Comparison of ENCODE assay signal across 1 cellular context in genomic region chr9:128786681-128787582, GRCh38.
A peak's percentile ranks its signal among the peaks of the same experiment; 100 is the strongest.
TF ChIP-seq lines count a peak whose summit lies in the region.

A gene with protein sequence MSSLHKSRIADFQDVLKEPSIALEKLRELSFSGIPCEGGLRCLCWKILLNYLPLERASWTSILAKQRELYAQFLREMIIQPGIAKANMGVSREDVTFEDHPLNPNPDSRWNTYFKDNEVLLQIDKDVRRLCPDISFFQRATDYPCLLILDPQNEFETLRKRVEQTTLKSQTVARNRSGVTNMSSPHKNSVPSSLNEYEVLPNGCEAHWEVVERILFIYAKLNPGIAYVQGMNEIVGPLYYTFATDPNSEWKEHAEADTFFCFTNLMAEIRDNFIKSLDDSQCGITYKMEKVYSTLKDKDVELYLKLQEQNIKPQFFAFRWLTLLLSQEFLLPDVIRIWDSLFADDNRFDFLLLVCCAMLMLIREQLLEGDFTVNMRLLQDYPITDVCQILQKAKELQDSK (plus strand): TSS chr9:128787253. CDS start chr9:128787354, 101 bp downstream.

TF ChIP-seq in K562, 482 proteins besides CTCF, POLR2A, EP300 and RAD21 (continued from another document and continues in another):
- TF ChIP-seq RNF219 (CRISPR knock-in tag; IDR thresholded peaks at IDR 0.05), result no peak
- TF ChIP-seq ZBTB9 (CRISPR knock-in tag; IDR thresholded peaks at IDR 0.05), result peak; percentile 46; the same call in 1 of the 2 replicates
- no peak for TF ChIP-seq ZZZ3 (IDR thresholded peaks at IDR 0.05)
- TF ChIP-seq ARID1B (IDR thresholded peaks at IDR 0.05), result peak; percentile 58; the same call in 1 of the 2 replicates
- TF ChIP-seq, protein P1, sequence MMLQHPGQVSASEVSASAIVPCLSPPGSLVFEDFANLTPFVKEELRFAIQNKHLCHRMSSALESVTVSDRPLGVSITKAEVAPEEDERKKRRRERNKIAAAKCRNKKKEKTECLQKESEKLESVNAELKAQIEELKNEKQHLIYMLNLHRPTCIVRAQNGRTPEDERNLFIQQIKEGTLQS (IDR thresholded peaks at IDR 0.05), result peak; percentile 82
- TF ChIP-seq, protein P1 (CRISPR knock-in tag; conservative IDR thresholded peaks at IDR 0.05), result peak; percentile 41; the same call in 1 of the 2 replicates
- no peak for TF ChIP-seq HSF4 (CRISPR knock-in tag; IDR thresholded peaks at IDR 0.05; ENCODE audit: borderline replicate concordance)
- peak; percentile 80 for TF ChIP-seq GATAD2B (IDR thresholded peaks at IDR 0.05; ENCODE audit: borderline replicate concordance)
- no peak for TF ChIP-seq HIVEP1 (CRISPR knock-in tag; IDR thresholded peaks at IDR 0.05)
- TF ChIP-seq GATA2 (CRISPR knock-in tag; IDR thresholded peaks at IDR 0.05), result no peak
- TF ChIP-seq ZBTB17 (CRISPR knock-in tag; IDR thresholded peaks at IDR 0.05), result no peak
- no peak for TF ChIP-seq HDGF (IDR thresholded peaks at IDR 0.05)
- no peak for TF ChIP-seq ZNF274 (IDR thresholded peaks at IDR 0.05; ENCODE audit: borderline replicate concordance, low read depth, low read length)
- peak; percentile 63 for TF ChIP-seq DACH1 (IDR thresholded peaks at IDR 0.05; ENCODE audit: partially characterized antibody)
- no peak for TF ChIP-seq SNAPC5 (CRISPR knock-in tag; IDR thresholded peaks at IDR 0.05)
- TF ChIP-seq SRF (CRISPR knock-in tag; IDR thresholded peaks at IDR 0.05), result peak in 1 of 2 experiments; percentile 68; a peak in 2 of 4 replicates
- TF ChIP-seq RFX7 (CRISPR knock-in tag; IDR thresholded peaks at IDR 0.05), result no peak
- no peak for TF ChIP-seq ZNF57 (CRISPR knock-in tag; IDR thresholded peaks at IDR 0.05)
- TF ChIP-seq MCM5 (IDR thresholded peaks at IDR 0.05; ENCODE audit: low read depth), result no peak
- peak; percentile 72; the same call in 1 of the 2 replicates for TF ChIP-seq ESRRA (IDR thresholded peaks at IDR 0.05; ENCODE audit: borderline replicate concordance, low read depth)
- peak; percentile 78 for TF ChIP-seq MYC (IDR thresholded peaks at IDR 0.05; ENCODE audit: low read depth, low read length)
- TF ChIP-seq MYC (CRISPR knock-in tag; IDR thresholded peaks at IDR 0.05; ENCODE audit: borderline replicate concordance, low read depth), result no peak
- TF ChIP-seq SMARCA5 (IDR thresholded peaks at IDR 0.05), result no peak; the same call in 1 of the 2 replicates
- TF ChIP-seq, protein P2, sequence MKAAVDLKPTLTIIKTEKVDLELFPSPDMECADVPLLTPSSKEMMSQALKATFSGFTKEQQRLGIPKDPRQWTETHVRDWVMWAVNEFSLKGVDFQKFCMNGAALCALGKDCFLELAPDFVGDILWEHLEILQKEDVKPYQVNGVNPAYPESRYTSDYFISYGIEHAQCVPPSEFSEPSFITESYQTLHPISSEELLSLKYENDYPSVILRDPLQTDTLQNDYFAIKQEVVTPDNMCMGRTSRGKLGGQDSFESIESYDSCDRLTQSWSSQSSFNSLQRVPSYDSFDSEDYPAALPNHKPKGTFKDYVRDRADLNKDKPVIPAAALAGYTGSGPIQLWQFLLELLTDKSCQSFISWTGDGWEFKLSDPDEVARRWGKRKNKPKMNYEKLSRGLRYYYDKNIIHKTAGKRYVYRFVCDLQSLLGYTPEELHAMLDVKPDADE (conservative IDR thresholded peaks at IDR 0.05; ENCODE audit: control insufficient read depth, low read depth, low read length), result peak; percentile 83
- TF ChIP-seq REST (CRISPR knock-in tag; IDR thresholded peaks at IDR 0.05; ENCODE audit: low read depth), result no peak
- TF ChIP-seq ELF1 (tag; IDR thresholded peaks at IDR 0.05), result 0 out of 2 replicates have a peak, but pooled peaks have one; percentile 10
- no peak for TF ChIP-seq ASH1L (IDR thresholded peaks at IDR 0.05; ENCODE audit: borderline replicate concordance, low read depth, partially characterized antibody)
- TF ChIP-seq TFAP4 (CRISPR knock-in tag; IDR thresholded peaks at IDR 0.05; ENCODE audit: borderline replicate concordance), result peak; percentile 92
- no peak for TF ChIP-seq ZNF143 (CRISPR knock-in tag; IDR thresholded peaks at IDR 0.05)
- TF ChIP-seq ILK (tag; IDR thresholded peaks at IDR 0.05; ENCODE audit: borderline replicate concordance, low read depth), result no peak
- TF ChIP-seq E2F8 (IDR thresholded peaks at IDR 0.05; ENCODE audit: low read depth, partially characterized antibody), result peak; percentile 62
- TF ChIP-seq, protein P3, sequence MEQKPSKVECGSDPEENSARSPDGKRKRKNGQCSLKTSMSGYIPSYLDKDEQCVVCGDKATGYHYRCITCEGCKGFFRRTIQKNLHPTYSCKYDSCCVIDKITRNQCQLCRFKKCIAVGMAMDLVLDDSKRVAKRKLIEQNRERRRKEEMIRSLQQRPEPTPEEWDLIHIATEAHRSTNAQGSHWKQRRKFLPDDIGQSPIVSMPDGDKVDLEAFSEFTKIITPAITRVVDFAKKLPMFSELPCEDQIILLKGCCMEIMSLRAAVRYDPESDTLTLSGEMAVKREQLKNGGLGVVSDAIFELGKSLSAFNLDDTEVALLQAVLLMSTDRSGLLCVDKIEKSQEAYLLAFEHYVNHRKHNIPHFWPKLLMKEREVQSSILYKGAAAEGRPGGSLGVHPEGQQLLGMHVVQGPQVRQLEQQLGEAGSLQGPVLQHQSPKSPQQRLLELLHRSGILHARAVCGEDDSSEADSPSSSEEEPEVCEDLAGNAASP (IDR thresholded peaks at IDR 0.05), result no peak
- TF ChIP-seq ZNF311 (CRISPR knock-in tag; IDR thresholded peaks at IDR 0.05), result no peak
- peak in 1 of 2 experiments; percentile 91; a peak in 2 of 3 replicates for TF ChIP-seq CBX3 (IDR thresholded peaks at IDR 0.05; ENCODE audit: borderline replicate concordance in 1 of 2, low read length in 2 of 2)
- TF ChIP-seq SMC3 (conservative IDR thresholded peaks at IDR 0.05; ENCODE audit: insufficient read depth, low read depth, low read length), result no peak
- peak in 1 of 2 experiments; percentile 38; a peak in 1 of 4 replicates for TF ChIP-seq ARNT (IDR thresholded peaks at IDR 0.05)
- TF ChIP-seq ZC3H4 (CRISPR knock-in tag; IDR thresholded peaks at IDR 0.05; ENCODE audit: borderline replicate concordance), result no peak
- TF ChIP-seq ZNF398 (CRISPR knock-in tag; IDR thresholded peaks at IDR 0.05), result no peak
- no peak for TF ChIP-seq KAT2B (IDR thresholded peaks at IDR 0.05; ENCODE audit: low read depth, low read length)
- TF ChIP-seq ZNF253 (CRISPR knock-in tag; conservative IDR thresholded peaks at IDR 0.05), result no peak
- no peak for TF ChIP-seq MCM3 (IDR thresholded peaks at IDR 0.05)
- 0 out of 2 replicates have a peak, but pooled peaks have one; percentile 4 for TF ChIP-seq ATF4 (CRISPR knock-in tag; IDR thresholded peaks at IDR 0.05)
- 0 out of 2 replicates have a peak, but pooled peaks have one; percentile 66 for TF ChIP-seq ZBED1 (IDR thresholded peaks at IDR 0.05)
- TF ChIP-seq SP1 (CRISPR knock-in tag; IDR thresholded peaks at IDR 0.05), result peak; percentile 98
- 0 out of 2 replicates have a peak, but pooled peaks have one; percentile 48 for TF ChIP-seq NR2C2 (CRISPR knock-in tag; IDR thresholded peaks at IDR 0.05)
- peak; percentile 77 for TF ChIP-seq NR2C2 (tag; IDR thresholded peaks at IDR 0.05)
- peak; percentile 95 for TF ChIP-seq RAD51 (IDR thresholded peaks at IDR 0.05; ENCODE audit: borderline replicate concordance, low read depth)
- no peak for TF ChIP-seq SP2 (IDR thresholded peaks at IDR 0.05; ENCODE audit: extremely low read depth, low read depth, low read length, poor library complexity, severe bottlenecking)
